In genomic region chr17:2084766-2085647, GRCh38 we compare ENCODE assay signal across 9 cellular contexts. TPM values are rescaled to one million over a fixed set of nuclear protein-coding genes. Genes with fewer than 3 reads are reported as not detected.
DNase-seq lines count a peak whose midpoint lies in the region; ATAC-seq and TF ChIP-seq lines count a peak whose summit lies in the region.
"Had no signal": no experiment of that assay in that cellular context is flagged by ENCODE, and none has a peak within 500 bp of the region (broad histone marks: within the 10 kb centered on the region; RNA-seq: fewer than 3 reads in every experiment).

No MANE protein-coding gene starts in this region.

- POLR2A ChIA-PET in BJ (lab: Charles Lee): interaction anchor here (0.6 kb wide), 2 partner anchors 156 to 308 kb away, joined by 3 to 4 read pairs; no protein-coding TSS in a partner anchor
- POLR2A ChIA-PET in GM10248 (lab: Yijun Ruan, JAX): interaction anchor here (0.5 to 1.0 kb wide), 3 partner anchors 14 to 169 kb away, joined by 3 read pairs; no protein-coding TSS in a partner anchor

- peak; percentile 86 for DNase-seq in BJ (ENCODE audit: low read depth)
- peak in 2 of 3 donors; percentile 87 for DNase-seq in Peyer's patch
- peak; percentile 91 for DNase-seq in fibroblast of peridontal ligament (ENCODE audit: extremely low read depth)
- peak; percentile 73 for DNase-seq in osteoblast (ENCODE audit: insufficient read length, low spot score, missing footprints)
- no peak for DNase-seq in GM10248 (ENCODE audit: extremely low spot score)
- no peak for DNase-seq in NCI-H187 (lab: John Stamatoyannopoulos, UW)

- peak in 1 of 2 donors; percentile 12 for TF ChIP-seq POLR2A in Peyer's patch (IDR thresholded peaks at IDR 0.05)

- H3K36me3 ChIP-seq in BJ (ENCODE audit: control insufficient read depth, insufficient read depth, low read length) (peaks cover 8% of the 10 kb centered on the region), Peyer's patch (peaks cover 0 to 17% (median 0%) of the 10 kb centered on the region in 3 donors), osteoblast (ENCODE audit: insufficient read depth, low read length) (peaks cover 24% of the 10 kb centered on the region)

- H3K9me3 ChIP-seq in Peyer's patch (no peaks in the 10 kb centered on the region), osteoblast (ENCODE audit: low read depth, low read length) (no peaks in the 10 kb centered on the region)

- TF ChIP-seq CTCF in BJ (IDR thresholded peaks at IDR 0.05; ENCODE audit: insufficient read depth, low read depth, low read length) (no peak), Peyer's patch (IDR thresholded peaks at IDR 0.05) (no peak), osteoblast (IDR thresholded peaks at IDR 0.05; ENCODE audit: extremely low read depth, low read depth, low read length) (no peak), GM10248 (IDR thresholded peaks at IDR 0.05; ENCODE audit: control extremely low read depth, extremely low read depth, low read depth, missing control alignments) (no peak)

- no peaks in the 10 kb centered on the region for H3K27me3 ChIP-seq in BJ (ENCODE audit: control insufficient read depth, insufficient read depth, low read length)
- H3K27me3 ChIP-seq in Peyer's patch: no peaks in the 10 kb centered on the region
- H3K27me3 ChIP-seq in osteoblast (ENCODE audit: insufficient read depth, low read length): no peaks in the 10 kb centered on the region

- H3K4me3 ChIP-seq in BJ (ENCODE audit: low read depth, low read length) (no peak overlapping the region), Peyer's patch (no peak overlapping the region), osteoblast (ENCODE audit: insufficient read depth, low read length) (no peak overlapping the region)

- peaks cover 10 to 80% (median 47%) of the 10 kb centered on the region in 4 donors for H3K4me1 ChIP-seq in Peyer's patch
- H3K4me1 ChIP-seq in osteoblast (ENCODE audit: insufficient read depth, low read length): peaks cover 49% of the 10 kb centered on the region

- H4K20me1 ChIP-seq in osteoblast (ENCODE audit: insufficient read depth, low read length): no peaks in the 10 kb centered on the region

- H3K27ac ChIP-seq in Peyer's patch: peak overlapping the region; percentile 81 to 99 (median 89)
- H3K27ac ChIP-seq in osteoblast (ENCODE audit: low read depth, low read length): peak overlapping the region; percentile 56
- H3K27ac ChIP-seq: KMS-11 had no signal

- ATAC-seq in HG03571 (IDR thresholded peaks at IDR 0.05; ENCODE audit: unreplicated experiment) (no peak), HG02678 (IDR thresholded peaks at IDR 0.05; ENCODE audit: unreplicated experiment) (no peak)

- no peak overlapping the region for H3K4me2 ChIP-seq in osteoblast (ENCODE audit: insufficient read depth, low read length)
- H3K4me2 ChIP-seq: KMS-11 had no signal

- H2AFZ ChIP-seq in osteoblast (ENCODE audit: low read length): no peak overlapping the region

- CTCF ChIA-PET in BJ (lab: Yijun Ruan, JAX) (interaction anchor here (0.7 to 6.9 kb wide), 8 partner anchors 9 to 160 kb away, joined by 3 to 41 read pairs (median 4); partner anchors contain the start of gene HIC1), GM10248 (lab: Yijun Ruan, JAX) (interaction anchor here (1.0 to 12.7 kb wide), 12 partner anchors 10 to 245 kb away, joined by 3 to 188 read pairs (median 23); partner anchors contain the start of gene HIC1)

- no peaks in the 10 kb centered on the region for H3K79me2 ChIP-seq in osteoblast (ENCODE audit: insufficient read depth, low read length)

RNA-seq across cellular contexts. Expression of gene HIC1, which starts 30.1 kb away (rescaled TPM):
- polyA plus RNA-seq in BJ (2011; rRNA removed): 14.8 and 15.1 TPM in 2 replicates
- 10.3 and 11.1 TPM in 2 replicates for polyA minus RNA-seq in BJ (2011; rRNA and poly(A)+ RNA removed)
- total RNA-seq in Peyer's patch (10 to 100 TPM in 2 of 4 donors, 1 to 10 TPM in 2; 6.8 to 40.4 (median 12.8) TPM), osteoblast (18.5 and 19.7 TPM in 2 replicates)

RNA-seq across cellular contexts. Expression of gene OVCA2, which starts 43.2 kb away (rescaled TPM):
- polyA plus RNA-seq in BJ (2011; rRNA removed): 42.0 and 56.7 TPM in 2 replicates
- polyA minus RNA-seq in BJ (2011; rRNA and poly(A)+ RNA removed): 12.0 and 19.1 TPM in 2 replicates
- 10 to 100 TPM; 32.4 to 49.0 (median 37.8) TPM for total RNA-seq in Peyer's patch
- total RNA-seq in osteoblast: 59.0 and 61.3 TPM in 2 replicates

RNA-seq across cellular contexts. Expression of gene DPH1, which starts 55.1 kb away (rescaled TPM):
- 36.1 and 54.6 TPM in 2 replicates for polyA plus RNA-seq in BJ (2011; rRNA removed)
- polyA minus RNA-seq in BJ (2011; rRNA and poly(A)+ RNA removed): 41.5 and 59.5 TPM in 2 replicates
- total RNA-seq in Peyer's patch: 100 to 1,000 TPM in 1 of 4 donors, 10 to 100 TPM in 3; 25.9 to 130 (median 64.5) TPM
- total RNA-seq in osteoblast: 52.7 and 63.7 TPM in 2 replicates

RNA-seq across cellular contexts. Expression of gene RTN4RL1, which starts 59.9 kb away (rescaled TPM):
- polyA plus RNA-seq in BJ (2011; rRNA removed): 0.16 and 0.32 TPM in 2 replicates
- 0.05 TPM in 2 replicates for polyA minus RNA-seq in BJ (2011; rRNA and poly(A)+ RNA removed)
- not detected for total RNA-seq in Peyer's patch
- total RNA-seq in osteoblast: 1.1 and 1.5 TPM in 2 replicates

Comparison
In these comparisons a context has a peak if more than half of its experiments do, and no peak if none do; other contexts are left out.
1. DNase-seq: peak in BJ (single experiment), Peyer's patch (2 of 3), fibroblast of peridontal ligament (single experiment) and osteoblast (single experiment); none in GM10248 (single experiment) and NCI-H187 (0 of 2).